Comparison of ENCODE assay signal across 24 cellular contexts in the genomic region with DNA sequence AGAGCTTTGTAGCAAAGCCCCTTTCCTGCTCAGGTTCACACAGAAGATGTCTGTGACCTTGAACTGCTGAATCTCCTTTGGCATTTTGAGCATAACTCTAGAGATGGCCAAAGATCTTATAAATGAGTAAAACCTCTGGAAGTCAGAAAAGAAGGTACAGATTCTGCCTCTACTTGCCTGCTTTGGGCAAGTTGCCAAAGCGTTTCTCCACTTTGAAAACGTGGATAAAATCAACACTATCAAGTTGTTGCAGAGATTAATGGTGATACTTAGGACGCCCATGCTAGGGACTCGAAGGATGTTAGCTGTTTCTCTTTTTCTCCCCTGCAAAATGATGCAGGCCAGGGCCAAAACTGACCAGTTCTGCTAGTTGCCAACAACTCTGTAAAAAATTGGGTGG.
DNase-seq lines count a peak whose midpoint lies in the region; ATAC-seq, FAIRE-seq and TF ChIP-seq lines count a peak whose summit lies in the region.
"Had no signal": no experiment of that assay in that cellular context is flagged by ENCODE, and none has a peak within 500 bp of the region (broad histone marks: within the 10 kb centered on the region; RNA-seq: fewer than 3 reads in every experiment).

No MANE protein-coding gene starts in this region.

- H3K9ac ChIP-seq in K562 (ENCODE audit: insufficient read depth in 1 of 2, low read depth in 2 of 2, low read length in 2 of 2), result no peak overlapping the region
- H3K9ac ChIP-seq: GM23248 had no signal

- in situ Hi-C loops in K562 (cut with MboI), result no loop called here

- peak overlapping the region; percentile 81 for H3K27ac Mint-ChIP-seq in nephron progenitor cell
- H3K27ac Mint-ChIP-seq in type B pancreatic cell, result peak overlapping the region; percentile 52
- no peak overlapping the region for H3K27ac Mint-ChIP-seq in CD14-positive monocyte
- H3K27ac Mint-ChIP-seq: CD8-positive, alpha-beta T cell; T-helper 1 cell treated with Interleukin-12 subunit alpha and Interleukin-12 subunit beta and Interleukin-4 antibody, amounts not matched to agents 30 μg/mL and 1 μg/mL, for 36 hours had no signal

- H3K9me3 ChIP-seq in K562 (replicated peaks; ENCODE audit: control insufficient read depth, insufficient read depth, low read depth, low read length), result no peaks in the 10 kb centered on the region
- H3K9me3 ChIP-seq: A549 had no signal

- peaks cover 3% of the 10 kb centered on the region for H3K36me3 Mint-ChIP-seq in nephron progenitor cell (ENCODE audit: low read depth)
- H3K36me3 Mint-ChIP-seq in type B pancreatic cell, result peaks cover 2% of the 10 kb centered on the region
- H3K36me3 Mint-ChIP-seq in CD14-positive monocyte, result no peaks in the 10 kb centered on the region
- H3K36me3 Mint-ChIP-seq: CD8-positive, alpha-beta T cell had no signal

- no peak for ATAC-seq in K562
- ATAC-seq in GM21786 (IDR thresholded peaks at IDR 0.05; ENCODE audit: unreplicated experiment), result no peak
- ATAC-seq: A549; CD8-positive, alpha-beta T cell; HepG2 had no signal

- intact Hi-C loops in K562 (cut with micrococcal nuclease), result no loop called here
- intact Hi-C loops in CD14-positive monocyte (cut with micrococcal nuclease), result no loop called here

- no peak overlapping the region for H3K4me3 ChIP-seq in K562
- H3K4me3 ChIP-seq: A549, GM23248 had no signal

- BruUV-seq in K562 (replicated peaks; lab: Mats Ljungman, UMichigan), result no TSS peak

- H3K27me3 ChIP-seq in K562 (ENCODE audit: control insufficient read depth in 2 of 2, insufficient read depth in 2 of 2, low read length in 2 of 2), result peaks cover 6 to 25% of the 10 kb centered on the region in 2 experiments; a peak in 3 of 5 replicates

- H3K36me3 ChIP-seq in K562 (ENCODE audit: control insufficient read depth, insufficient read depth, low read length), result no peaks in the 10 kb centered on the region

- WGBS in K562 (ENCODE audit: insufficient coverage, low coverage, missing lambda C conversion rate), result under 1% methylated on average over 4 of the region's 4 CpGs

- H3K4me3 Mint-ChIP-seq in nephron progenitor cell (no peak overlapping the region), type B pancreatic cell (peak overlapping the region; percentile 22), CD14-positive monocyte (no peak overlapping the region)
- H3K4me3 Mint-ChIP-seq: CD8-positive, alpha-beta T cell; T-helper 1 cell treated with Interleukin-12 subunit alpha and Interleukin-12 subunit beta and Interleukin-4 antibody, amounts not matched to agents 30 μg/mL and 1 μg/mL, for 36 hours had no signal

- H3K27ac ChIP-seq in K562 (ENCODE audit: extremely low read depth, low read depth, low read length), result no peak overlapping the region
- H3K27ac ChIP-seq: A549, GM23248 had no signal

- TF ChIP-seq CTCF in K562 (IDR thresholded peaks at IDR 0.05 in 2 of 3, conservative IDR thresholded peaks at IDR 0.05 in 1 of 3; ENCODE audit: insufficient read depth in 2 of 3, low read depth in 1 of 3, low read length in 3 of 3) (no peak), nephron progenitor cell (IDR thresholded peaks at IDR 0.05) (no peak), type B pancreatic cell (conservative IDR thresholded peaks at IDR 0.05) (no peak), CD14-positive monocyte (IDR thresholded peaks at IDR 0.05) (no peak)

- POLR2A ChIA-PET in K562 (lab: Yijun Ruan, JAX), result interaction anchor here (1.0 kb wide), 1 partner anchor 11 kb away, joined by 3 read pairs; no protein-coding TSS in a partner anchor

- CTCF ChIA-PET in K562 (lab: Yijun Ruan, JAX; ENCODE audit: low intra/inter-chr PET ratio), result no interaction called here

- no peaks in the 10 kb centered on the region for H3K27me3 Mint-ChIP-seq in nephron progenitor cell (ENCODE audit: low read depth, poor library complexity)
- H3K27me3 Mint-ChIP-seq in type B pancreatic cell, result no peaks in the 10 kb centered on the region
- H3K27me3 Mint-ChIP-seq in CD14-positive monocyte (ENCODE audit: low read depth in 3 of 3), result peaks cover 2 to 15% (median 12%) of the 10 kb centered on the region in 3 donors

- H3K4me1 Mint-ChIP-seq in nephron progenitor cell, result peaks cover 77% of the 10 kb centered on the region
- H3K4me1 Mint-ChIP-seq in type B pancreatic cell (ENCODE audit: unreplicated experiment), result peaks cover 54% of the 10 kb centered on the region
- H3K4me1 Mint-ChIP-seq in CD14-positive monocyte, result peaks cover 8% of the 10 kb centered on the region

- no peak for TF ChIP-seq RAD21 in K562 (CRISPR knock-in tag; conservative IDR thresholded peaks at IDR 0.05 in 1 of 2, IDR thresholded peaks at IDR 0.05 in 1 of 2)

- H3K9me3 Mint-ChIP-seq in nephron progenitor cell (peaks cover 2% of the 10 kb centered on the region), type B pancreatic cell (peaks cover 4% of the 10 kb centered on the region), CD14-positive monocyte (no peaks in the 10 kb centered on the region)
- H3K9me3 Mint-ChIP-seq: CD8-positive, alpha-beta T cell; T-helper 1 cell treated with Interleukin-12 subunit alpha and Interleukin-12 subunit beta and Interleukin-4 antibody, amounts not matched to agents 30 μg/mL and 1 μg/mL, for 36 hours had no signal

- no peak for FAIRE-seq in K562 (lab: Jason Lieb, UNC)
- FAIRE-seq: A549, G401.6, HepG2 had no signal

- no peak for TF ChIP-seq EP300 in K562 (IDR thresholded peaks at IDR 0.05; ENCODE audit: low read length)

- no peaks in the 10 kb centered on the region for H3K9me1 ChIP-seq in K562 (ENCODE audit: control insufficient read depth, insufficient read depth, low read length)

- peak; percentile 30 for DNase-seq in NCI-H345 (lab: John Stamatoyannopoulos, UW)
- DNase-seq in NCI-H345 treated with DMSO at 0.1 percent for 48 hours (lab: John Stamatoyannopoulos, UW; ENCODE audit: unreplicated experiment), result no peak
- no peak for DNase-seq in K562 (ENCODE audit: extremely low read depth in 1 of 4, low spot score in 3 of 4)
- DNase-seq in nephron progenitor cell, result no peak
- DNase-seq in type B pancreatic cell (ENCODE audit: extremely low spot score, unreplicated experiment), result no peak
- no peak for DNase-seq in CD14-positive monocyte (ENCODE audit: low spot score)
- DNase-seq: AML-193; C1 segment of cervical spinal cord; CD8-positive, alpha-beta T cell; GM23248; H7; Kasumi-1; MV-4-11; NCI-H2029; NCI-H446; NCI-H82; NK-92 treated with Interleukin-12 subunit alpha and Interleukin-12 subunit beta, amount 100 ng/mL, for 24 hours; RPMI8226; SHP77 treated with DMSO at 0.1 percent for 48 hours had no signal

- no peak for TF ChIP-seq POLR2A in K562 (conservative IDR thresholded peaks at IDR 0.05)

- no peak overlapping the region for H3K4me2 ChIP-seq in K562 (ENCODE audit: insufficient read depth, low read length)
- H3K4me2 ChIP-seq: A549 had no signal

- H4K20me1 ChIP-seq in K562 (replicated peaks; ENCODE audit: control insufficient read depth, insufficient read depth, low read length), result no peaks in the 10 kb centered on the region

- no peaks in the 10 kb centered on the region for H3K79me2 ChIP-seq in K562 (ENCODE audit: control insufficient read depth, insufficient read depth, low read length)

- H3K4me1 ChIP-seq in K562 (replicated peaks in 1 of 2; ENCODE audit: control insufficient read depth in 2 of 2, insufficient read depth in 2 of 2, low read length in 2 of 2), result no peaks in the 10 kb centered on the region
- H3K4me1 ChIP-seq: A549 had no signal

- H2AFZ ChIP-seq in K562 (ENCODE audit: low read depth, low read length), result no peak overlapping the region
- H2AFZ ChIP-seq: GM23248 had no signal

TF ChIP-seq in K562, 482 proteins besides CTCF, POLR2A, EP300 and RAD21:
- TF ChIP-seq MEIS2 (IDR thresholded peaks at IDR 0.05; ENCODE audit: partially characterized antibody) (no peak), NFIC (IDR thresholded peaks at IDR 0.05) (peak; percentile 30; the same call in 1 of the 2 replicates)

Comparison
In these comparisons a context has a peak if more than half of its experiments do, and no peak if none do; other contexts are left out.
1. H3K27ac Mint-ChIP-seq: peak in nephron progenitor cell (single experiment) and type B pancreatic cell (single experiment); none in CD14-positive monocyte (0 of 7).